1 cellular context compared by ENCODE assay signal in genomic region chr17:43546317-43547188, GRCh38.
TF ChIP-seq lines count a peak whose summit lies in the region.

ETV4 (minus strand) TSS chr17:43546340; CDS start chr17:43545617, 723 bp downstream.

TF ChIP-seq in HepG2, 621 proteins besides CTCF, POLR2A, EP300 and RAD21 (continued from another document and continues in another):
- no peak; the same call in none of the 2 replicates for TF ChIP-seq ARID4A (CRISPR knock-in tag; IDR thresholded peaks at IDR 0.05; ENCODE audit: borderline replicate concordance)
- no peak for TF ChIP-seq PLRG1 (conservative IDR thresholded peaks at IDR 0.05)
- TF ChIP-seq RBM22 (optimal IDR thresholded peaks at IDR 0.05; ENCODE audit: low read length): no peak
- TF ChIP-seq SNAPC5 (CRISPR knock-in tag; IDR thresholded peaks at IDR 0.05; ENCODE audit: borderline replicate concordance): no peak
- 0 out of 2 replicates have a peak, but pooled peaks have one; percentile 51 for TF ChIP-seq ZFP41 (CRISPR knock-in tag; IDR thresholded peaks at IDR 0.05; ENCODE audit: borderline replicate concordance)
- TF ChIP-seq HMG20A (CRISPR knock-in tag; IDR thresholded peaks at IDR 0.05; ENCODE audit: borderline replicate concordance): no peak
- no peak for TF ChIP-seq HNRNPL (IDR thresholded peaks at IDR 0.05; ENCODE audit: low read depth, low read length)
- TF ChIP-seq ZNF737 (CRISPR knock-in tag; IDR thresholded peaks at IDR 0.05; ENCODE audit: borderline replicate concordance): no peak
- no peak for TF ChIP-seq ZFX (CRISPR knock-in tag; IDR thresholded peaks at IDR 0.05; ENCODE audit: low read depth)
- TF ChIP-seq MXI1 (IDR thresholded peaks at IDR 0.05; ENCODE audit: borderline replicate concordance, low read depth, low read length): peak; percentile 2; the same call in 1 of the 3 replicates
- TF ChIP-seq RBM39 (IDR thresholded peaks at IDR 0.05; ENCODE audit: low read depth, low read length, poor library complexity, severe bottlenecking): peak; percentile 60
- TF ChIP-seq HOXA9 (CRISPR knock-in tag; IDR thresholded peaks at IDR 0.05; ENCODE audit: borderline replicate concordance): no peak; the same call in 1 of the 2 replicates
- no peak for TF ChIP-seq MLLT10 (CRISPR knock-in tag; IDR thresholded peaks at IDR 0.05)
- no peak for TF ChIP-seq NONO (IDR thresholded peaks at IDR 0.05)
- TF ChIP-seq NONO (CRISPR knock-in tag; conservative IDR thresholded peaks at IDR 0.05): peak; percentile 11; the same call in 1 of the 2 replicates
- 0 out of 2 replicates have a peak, but pooled peaks have one; percentile 13 for TF ChIP-seq ZSCAN30 (CRISPR knock-in tag; IDR thresholded peaks at IDR 0.05)
- peak; percentile 79 for TF ChIP-seq POLR2G (IDR thresholded peaks at IDR 0.05; ENCODE audit: low read depth, low read length)
- TF ChIP-seq ZNF362 (CRISPR knock-in tag; IDR thresholded peaks at IDR 0.05; ENCODE audit: borderline replicate concordance): peak; percentile 65; the same call in 1 of the 2 replicates
- no peak; the same call in 1 of the 2 replicates for TF ChIP-seq NCOR1 (IDR thresholded peaks at IDR 0.05; ENCODE audit: borderline replicate concordance, low read length)
- no peak for TF ChIP-seq MXD1 (CRISPR knock-in tag; IDR thresholded peaks at IDR 0.05)
- no peak for TF ChIP-seq ZNF142 (CRISPR knock-in tag; IDR thresholded peaks at IDR 0.05)
- peak; percentile 81; the same call in 1 of the 2 replicates for TF ChIP-seq TFAP4 (IDR thresholded peaks at IDR 0.05; ENCODE audit: borderline replicate concordance, low read depth)
- 0 out of 2 replicates have a peak, but pooled peaks have one; percentile 9 for TF ChIP-seq HNF1B (CRISPR knock-in tag; IDR thresholded peaks at IDR 0.05)
- 0 out of 2 replicates have a peak, but pooled peaks have one; percentile 2 for TF ChIP-seq ZBTB20 (CRISPR knock-in tag; IDR thresholded peaks at IDR 0.05; ENCODE audit: borderline replicate concordance, low read depth)
- TF ChIP-seq MAZ (IDR thresholded peaks at IDR 0.05; ENCODE audit: borderline replicate concordance, low read depth, low read length): peak; percentile 90; the same call in 1 of the 2 replicates
- peak; percentile 62; the same call in 1 of the 2 replicates for TF ChIP-seq MAZ (CRISPR knock-in tag; IDR thresholded peaks at IDR 0.05; ENCODE audit: low read depth)
- no peak for TF ChIP-seq CREB3 (CRISPR knock-in tag; IDR thresholded peaks at IDR 0.05)
- TF ChIP-seq LRRFIP1 (CRISPR knock-in tag; conservative IDR thresholded peaks at IDR 0.05): 0 out of 2 replicates have a peak, but pooled peaks have one; percentile 16
- no peak for TF ChIP-seq MED8 (CRISPR knock-in tag; IDR thresholded peaks at IDR 0.05; ENCODE audit: insufficient replicate concordance)
- TF ChIP-seq ZNF7 (CRISPR knock-in tag; IDR thresholded peaks at IDR 0.05): 0 out of 2 replicates have a peak, but pooled peaks have one; percentile 20
- peak; percentile 17 for TF ChIP-seq ASH2L (IDR thresholded peaks at IDR 0.05; ENCODE audit: insufficient read length, low read depth, low read length)
- TF ChIP-seq ZBTB2 (CRISPR knock-in tag; IDR thresholded peaks at IDR 0.05; ENCODE audit: low read depth): 0 out of 2 replicates have a peak, but pooled peaks have one; percentile 11
- no peak for TF ChIP-seq PTBP1 (IDR thresholded peaks at IDR 0.05; ENCODE audit: low read depth, low read length, poor library complexity, severe bottlenecking)
- peak; percentile 46 for TF ChIP-seq ZNF883 (CRISPR knock-in tag; IDR thresholded peaks at IDR 0.05; ENCODE audit: not compliant biosample characterization)
- no peak for TF ChIP-seq CHCHD3 (CRISPR knock-in tag; IDR thresholded peaks at IDR 0.05)
- no peak for TF ChIP-seq EEA1 (CRISPR knock-in tag; IDR thresholded peaks at IDR 0.05; ENCODE audit: borderline replicate concordance)
- peak; percentile 11; the same call in 1 of the 2 replicates for TF ChIP-seq KAT8 (CRISPR knock-in tag; IDR thresholded peaks at IDR 0.05)
- peak; percentile 9 for TF ChIP-seq TEAD3 (CRISPR knock-in tag; optimal IDR thresholded peaks at IDR 0.05; ENCODE audit: borderline replicate concordance)
- TF ChIP-seq DPF2 (CRISPR knock-in tag; IDR thresholded peaks at IDR 0.05; ENCODE audit: borderline replicate concordance, low read depth): no peak
- TF ChIP-seq KLF15 (CRISPR knock-in tag; IDR thresholded peaks at IDR 0.05; ENCODE audit: borderline replicate concordance): no peak
- peak; percentile 76 for TF ChIP-seq ZMYM3 (CRISPR knock-in tag; IDR thresholded peaks at IDR 0.05)
